Comparison of ENCODE assay signal across 9 cellular contexts in genomic region chr2:29114514-29114840, GRCh38. TPM values are rescaled to one million over a fixed set of nuclear protein-coding genes. Genes with fewer than 3 reads are reported as not detected.
DNase-seq lines count a peak whose midpoint lies in the region; ATAC-seq and TF ChIP-seq lines count a peak whose summit lies in the region.
"Had no signal": no experiment of that assay in that cellular context is flagged by ENCODE, and none has a peak within 500 bp of the region (broad histone marks: within the 10 kb centered on the region; RNA-seq: fewer than 3 reads in every experiment).

No MANE protein-coding gene starts in this region.

- H3K9me3 Mint-ChIP-seq in activated naive CD4-positive, alpha-beta T cell treated with anti-CD3 and anti-CD28 coated beads, Interleukin-2, amount 50 U/mL, for 24 hours = no peaks in the 10 kb centered on the region

- POLR2A ChIA-PET in A673 (lab: Charles Lee; ENCODE audit: low non-redundant PET) = no interaction called here

- DNase-seq in NCI-H524 (lab: John Stamatoyannopoulos, UW) = peak; percentile 76 to 90
- no peak for DNase-seq in NCI-H2081 treated with DMSO at 0.1 percent for 48 hours (lab: John Stamatoyannopoulos, UW)
- DNase-seq in A673 (ENCODE audit: low spot score) = no peak

- peaks cover 2% of the 10 kb centered on the region; the same call in 1 of the 2 replicates for H3K4me1 ChIP-seq in iPS-20b (ENCODE audit: insufficient read depth, low read length)
- peaks cover 0 to 47% (median 35%) of the 10 kb centered on the region in 5 donors for H3K4me1 ChIP-seq in subcutaneous abdominal adipose tissue (ENCODE audit: control insufficient read depth in 5 of 5, insufficient read depth in 5 of 5, low read length in 5 of 5)
- peaks cover 18% of the 10 kb centered on the region for H3K4me1 ChIP-seq in A673 (ENCODE audit: insufficient read depth, low read length, poor library complexity, severe bottlenecking)

- no peaks in the 10 kb centered on the region for H3K27me3 Mint-ChIP-seq in activated naive CD4-positive, alpha-beta T cell treated with anti-CD3 and anti-CD28 coated beads, Interleukin-2, amount 50 U/mL, for 24 hours

- H3K36me3 ChIP-seq in iPS-20b (ENCODE audit: insufficient read depth, low read depth, low read length) (no peaks in the 10 kb centered on the region), subcutaneous abdominal adipose tissue (ENCODE audit: control insufficient read depth in 5 of 5, insufficient read depth in 5 of 5, low read length in 5 of 5) (no peaks in the 10 kb centered on the region), A673 (ENCODE audit: insufficient read depth, low read length, poor library complexity, severe bottlenecking) (no peaks in the 10 kb centered on the region)

- peak overlapping the region; percentile 98 for H3K27ac Mint-ChIP-seq in activated naive CD4-positive, alpha-beta T cell treated with anti-CD3 and anti-CD28 coated beads, Interleukin-2, amount 50 U/mL, for 24 hours

- H3K9ac ChIP-seq in iPS-20b (ENCODE audit: low read depth, low read length) = no peak overlapping the region
- peak overlapping the region in 2 of 5 donors; percentile 71 to 78 for H3K9ac ChIP-seq in subcutaneous abdominal adipose tissue (ENCODE audit: low read length in 5 of 5)

- CTCF ChIA-PET in A673 (lab: Charles Lee) = no interaction called here

- ATAC-seq in GM18861 (IDR thresholded peaks at IDR 0.05; ENCODE audit: unreplicated experiment) = no peak

- H3K4me3 ChIP-seq in iPS-20b (ENCODE audit: low read length) = peak overlapping the region; percentile 57; the same call in 1 of the 2 replicates
- H3K4me3 ChIP-seq in subcutaneous abdominal adipose tissue (ENCODE audit: low read depth in 1 of 5, low read length in 5 of 5) = peak overlapping the region; percentile 41 to 83 (median 62)
- H3K4me3 ChIP-seq in A673 (ENCODE audit: low read depth, low read length, poor library complexity, severe bottlenecking) = no peak overlapping the region

- no peaks in the 10 kb centered on the region for H3K36me3 Mint-ChIP-seq in activated naive CD4-positive, alpha-beta T cell treated with anti-CD3 and anti-CD28 coated beads, Interleukin-2, amount 50 U/mL, for 24 hours

- no peak for TF ChIP-seq CTCF in A673 (conservative IDR thresholded peaks at IDR 0.05; ENCODE audit: low read depth, low read length)

- H3K27me3 ChIP-seq in iPS-20b (ENCODE audit: insufficient read depth, low read length) (peaks cover 69% of the 10 kb centered on the region), subcutaneous abdominal adipose tissue (ENCODE audit: control insufficient read depth in 5 of 5, insufficient read depth in 4 of 5, low read length in 5 of 5) (peaks cover 0 to 3% (median 0%) of the 10 kb centered on the region in 5 donors), A673 (replicated peaks; ENCODE audit: insufficient read depth, low read depth, low read length, poor library complexity) (no peaks in the 10 kb centered on the region)

- H3K9me3 ChIP-seq in iPS-20b (ENCODE audit: insufficient read depth, low read depth, low read length) = no peaks in the 10 kb centered on the region
- H3K9me3 ChIP-seq in subcutaneous abdominal adipose tissue (ENCODE audit: control insufficient read depth in 5 of 5, low read length in 5 of 5) = no peaks in the 10 kb centered on the region
- no peaks in the 10 kb centered on the region for H3K9me3 ChIP-seq in A673 (ENCODE audit: low read depth, low read length, poor library complexity, severe bottlenecking)

- H3K27ac ChIP-seq in iPS-20b (ENCODE audit: low read length) (no peak overlapping the region), subcutaneous abdominal adipose tissue (ENCODE audit: low read depth, low read length) (peak overlapping the region; percentile 79), A673 (ENCODE audit: low read depth, low read length, poor library complexity, severe bottlenecking) (no peak overlapping the region)

- peaks cover 43% of the 10 kb centered on the region for H3K4me1 Mint-ChIP-seq in activated naive CD4-positive, alpha-beta T cell treated with anti-CD3 and anti-CD28 coated beads, Interleukin-2, amount 50 U/mL, for 24 hours

- intact Hi-C loops in A673 (cut with micrococcal nuclease; ENCODE audit: unreplicated experiment) = no loop called here

- no TSS peak for BruUV-seq in A673 (replicated peaks; lab: Mats Ljungman, UMichigan)

- H3K4me3 Mint-ChIP-seq in activated naive CD4-positive, alpha-beta T cell treated with anti-CD3 and anti-CD28 coated beads, Interleukin-2, amount 50 U/mL, for 24 hours = peak overlapping the region; percentile 90

RNA-seq across cellular contexts. Expression of gene CLIP4, which starts 0.7 kb away (rescaled TPM):
- total RNA-seq in A673 (2021) = 14.9 and 18.2 TPM in 2 replicates

RNA-seq across cellular contexts. Expression of gene PCARE, which starts 40.2 kb away (rescaled TPM):
- total RNA-seq in A673 (2021) = not detected in 2 replicates
- total RNA-seq: epithelial cell of proximal tubule, RPMI7951 had no signal

Comparison
In these comparisons a context has a peak if more than half of its experiments do, and no peak if none do; other contexts are left out.
1. DNase-seq: peak in NCI-H524 (2 of 2); none in NCI-H2081 treated with DMSO at 0.1 percent for 48 hours (single experiment) and A673 (single experiment).